ENCODE assay signal across 1 cellular context in genomic region chr4:185395956-185396723, GRCh38.
TF ChIP-seq lines count a peak whose summit lies in the region.

No MANE protein-coding gene starts in this region.

TF ChIP-seq in IMR-90, 13 proteins besides CTCF, POLR2A, EP300 and RAD21 (continued from another document):
- TF ChIP-seq MAFK (IDR thresholded peaks at IDR 0.05; ENCODE audit: low read depth, low read length) (no peak), CEBPB (IDR thresholded peaks at IDR 0.05; ENCODE audit: low read depth, low read length) (no peak), BHLHE40 (IDR thresholded peaks at IDR 0.05; ENCODE audit: low read depth, low read length) (peak; percentile 85), FOS (IDR thresholded peaks at IDR 0.05; ENCODE audit: low read depth, low read length) (no peak), RFX5 (IDR thresholded peaks at IDR 0.05; ENCODE audit: low read depth, low read length) (no peak), ELK1 (IDR thresholded peaks at IDR 0.05; ENCODE audit: borderline replicate concordance, low read depth, low read length) (no peak), MAZ (IDR thresholded peaks at IDR 0.05; ENCODE audit: borderline replicate concordance, low read depth, low read length) (peak; percentile 98; the same call in 1 of the 2 replicates), NFE2L2 (IDR thresholded peaks at IDR 0.05; ENCODE audit: low read depth, low read length) (no peak), USF2 (IDR thresholded peaks at IDR 0.05; ENCODE audit: low read depth, low read length) (peak; percentile 70)
TF ChIP-seq in IMR-90: peak in this region for 6.
